1 cellular context compared by ENCODE assay signal in genomic region chr17:59440757-59441458, GRCh38.
A peak's percentile ranks its signal among the peaks of the same experiment; 100 is the strongest.
TF ChIP-seq lines count a peak whose summit lies in the region.

No MANE protein-coding gene starts in this region.

TF ChIP-seq in HepG2, 621 proteins besides CTCF, POLR2A, EP300 and RAD21 (continued from another document and continues in another):
- TF ChIP-seq ZNF580 (CRISPR knock-in tag; IDR thresholded peaks at IDR 0.05; ENCODE audit: borderline replicate concordance, low read depth) (peak; percentile 78; the same call in 1 of the 2 replicates), ZNF280D (CRISPR knock-in tag; IDR thresholded peaks at IDR 0.05) (0 out of 2 replicates have a peak, but pooled peaks have one; percentile 25), DRAP1 (CRISPR knock-in tag; IDR thresholded peaks at IDR 0.05) (peak; percentile 34; the same call in 1 of the 2 replicates), HCFC1 (IDR thresholded peaks at IDR 0.05; ENCODE audit: low read depth, low read length) (no peak), KLF16 (CRISPR knock-in tag; IDR thresholded peaks at IDR 0.05) (peak in 1 of 2 experiments; percentile 74; a peak in 1 of 4 replicates), ZNF672 (CRISPR knock-in tag; IDR thresholded peaks at IDR 0.05) (no peak), SOX5 (CRISPR knock-in tag; IDR thresholded peaks at IDR 0.05; ENCODE audit: borderline replicate concordance) (peak; percentile 25; the same call in 1 of the 2 replicates), GMEB1 (CRISPR knock-in tag; IDR thresholded peaks at IDR 0.05; ENCODE audit: borderline replicate concordance) (peak; percentile 48; the same call in 1 of the 2 replicates), ZNF614 (CRISPR knock-in tag; IDR thresholded peaks at IDR 0.05; ENCODE audit: borderline replicate concordance) (peak; percentile 54; the same call in 1 of the 2 replicates), FOSL2 (CRISPR knock-in tag; IDR thresholded peaks at IDR 0.05) (0 out of 2 replicates have a peak, but pooled peaks have one; percentile 34), ZNF883 (CRISPR knock-in tag; IDR thresholded peaks at IDR 0.05; ENCODE audit: not compliant biosample characterization) (no peak), ZC3H13 (CRISPR knock-in tag; IDR thresholded peaks at IDR 0.05) (no peak), ZNF18 (CRISPR knock-in tag; IDR thresholded peaks at IDR 0.05; ENCODE audit: insufficient replicate concordance) (no peak), MIXL1 (CRISPR knock-in tag; IDR thresholded peaks at IDR 0.05) (peak; percentile 69; the same call in 1 of the 2 replicates), ZBTB34 (CRISPR knock-in tag; IDR thresholded peaks at IDR 0.05) (no peak), PHF21A (CRISPR knock-in tag; IDR thresholded peaks at IDR 0.05) (peak; percentile 55), RXRB (CRISPR knock-in tag; IDR thresholded peaks at IDR 0.05; ENCODE audit: borderline replicate concordance) (peak; percentile 53; the same call in 1 of the 2 replicates), ZKSCAN1 (IDR thresholded peaks at IDR 0.05; ENCODE audit: low read length) (peak; percentile 38; the same call in 1 of the 2 replicates), ZNF615 (CRISPR knock-in tag; IDR thresholded peaks at IDR 0.05; ENCODE audit: borderline replicate concordance) (no peak), ZNF20 (CRISPR knock-in tag; IDR thresholded peaks at IDR 0.05) (no peak), HNF4G (IDR thresholded peaks at IDR 0.05; ENCODE audit: borderline replicate concordance, low read depth, low read length) (no peak), HNF4G (CRISPR knock-in tag; IDR thresholded peaks at IDR 0.05; ENCODE audit: borderline replicate concordance, low read depth) (no peak), ZFX (CRISPR knock-in tag; IDR thresholded peaks at IDR 0.05; ENCODE audit: low read depth) (no peak), HIC2 (CRISPR knock-in tag; IDR thresholded peaks at IDR 0.05; ENCODE audit: low read depth) (0 out of 2 replicates have a peak, but pooled peaks have one; percentile 22), MXD4 (CRISPR knock-in tag; IDR thresholded peaks at IDR 0.05) (no peak), BCL6 (CRISPR knock-in tag; IDR thresholded peaks at IDR 0.05) (peak; percentile 45; the same call in 1 of the 2 replicates), PATZ1 (CRISPR knock-in tag; IDR thresholded peaks at IDR 0.05) (0 out of 2 replicates have a peak, but pooled peaks have one; percentile 28), KLF12 (CRISPR knock-in tag; IDR thresholded peaks at IDR 0.05; ENCODE audit: borderline replicate concordance) (0 out of 2 replicates have a peak, but pooled peaks have one; percentile 24), PAF1 (CRISPR knock-in tag; IDR thresholded peaks at IDR 0.05) (no peak), SAP130 (CRISPR knock-in tag; IDR thresholded peaks at IDR 0.05; ENCODE audit: low read depth) (peak; percentile 48), ZFYVE20 (CRISPR knock-in tag; IDR thresholded peaks at IDR 0.05; ENCODE audit: borderline replicate concordance, low read depth) (no peak), MAX (IDR thresholded peaks at IDR 0.05) (no peak), KMT2A (CRISPR knock-in tag; IDR thresholded peaks at IDR 0.05) (peak; percentile 41; the same call in 1 of the 2 replicates), PPARG (CRISPR knock-in tag; conservative IDR thresholded peaks at IDR 0.05) (0 out of 2 replicates have a peak, but pooled peaks have one; percentile 24), ZNF441 (CRISPR knock-in tag; IDR thresholded peaks at IDR 0.05; ENCODE audit: borderline replicate concordance) (peak; percentile 49; the same call in 1 of the 2 replicates), ZNF737 (CRISPR knock-in tag; IDR thresholded peaks at IDR 0.05; ENCODE audit: borderline replicate concordance) (no peak; the same call in 1 of the 2 replicates), XRCC5 (optimal IDR thresholded peaks at IDR 0.05; ENCODE audit: low read length) (peak; percentile 68)
- TF ChIP-seq, protein P1, sequence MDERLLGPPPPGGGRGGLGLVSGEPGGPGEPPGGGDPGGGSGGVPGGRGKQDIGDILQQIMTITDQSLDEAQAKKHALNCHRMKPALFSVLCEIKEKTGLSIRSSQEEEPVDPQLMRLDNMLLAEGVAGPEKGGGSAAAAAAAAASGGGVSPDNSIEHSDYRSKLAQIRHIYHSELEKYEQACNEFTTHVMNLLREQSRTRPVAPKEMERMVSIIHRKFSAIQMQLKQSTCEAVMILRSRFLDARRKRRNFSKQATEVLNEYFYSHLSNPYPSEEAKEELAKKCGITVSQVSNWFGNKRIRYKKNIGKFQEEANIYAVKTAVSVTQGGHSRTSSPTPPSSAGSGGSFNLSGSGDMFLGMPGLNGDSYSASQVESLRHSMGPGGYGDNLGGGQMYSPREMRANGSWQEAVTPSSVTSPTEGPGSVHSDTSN (CRISPR knock-in tag; IDR thresholded peaks at IDR 0.05): no peak
- TF ChIP-seq, protein P2, sequence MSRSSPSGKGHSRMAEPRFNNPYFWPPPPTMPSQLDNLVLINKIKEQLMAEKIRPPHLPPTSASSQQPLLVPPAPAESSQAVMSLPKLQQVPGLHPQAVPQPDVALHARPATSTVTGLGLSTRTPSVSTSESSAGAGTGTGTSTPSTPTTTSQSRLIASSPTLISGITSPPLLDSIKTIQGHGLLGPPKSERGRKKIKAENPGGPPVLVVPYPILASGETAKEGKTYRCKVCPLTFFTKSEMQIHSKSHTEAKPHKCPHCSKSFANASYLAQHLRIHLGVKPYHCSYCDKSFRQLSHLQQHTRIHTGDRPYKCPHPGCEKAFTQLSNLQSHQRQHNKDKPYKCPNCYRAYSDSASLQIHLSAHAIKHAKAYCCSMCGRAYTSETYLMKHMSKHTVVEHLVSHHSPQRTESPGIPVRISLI (CRISPR knock-in tag; IDR thresholded peaks at IDR 0.05; ENCODE audit: borderline replicate concordance): peak; percentile 19; the same call in 1 of the 2 replicates
- TF ChIP-seq, protein P3, sequence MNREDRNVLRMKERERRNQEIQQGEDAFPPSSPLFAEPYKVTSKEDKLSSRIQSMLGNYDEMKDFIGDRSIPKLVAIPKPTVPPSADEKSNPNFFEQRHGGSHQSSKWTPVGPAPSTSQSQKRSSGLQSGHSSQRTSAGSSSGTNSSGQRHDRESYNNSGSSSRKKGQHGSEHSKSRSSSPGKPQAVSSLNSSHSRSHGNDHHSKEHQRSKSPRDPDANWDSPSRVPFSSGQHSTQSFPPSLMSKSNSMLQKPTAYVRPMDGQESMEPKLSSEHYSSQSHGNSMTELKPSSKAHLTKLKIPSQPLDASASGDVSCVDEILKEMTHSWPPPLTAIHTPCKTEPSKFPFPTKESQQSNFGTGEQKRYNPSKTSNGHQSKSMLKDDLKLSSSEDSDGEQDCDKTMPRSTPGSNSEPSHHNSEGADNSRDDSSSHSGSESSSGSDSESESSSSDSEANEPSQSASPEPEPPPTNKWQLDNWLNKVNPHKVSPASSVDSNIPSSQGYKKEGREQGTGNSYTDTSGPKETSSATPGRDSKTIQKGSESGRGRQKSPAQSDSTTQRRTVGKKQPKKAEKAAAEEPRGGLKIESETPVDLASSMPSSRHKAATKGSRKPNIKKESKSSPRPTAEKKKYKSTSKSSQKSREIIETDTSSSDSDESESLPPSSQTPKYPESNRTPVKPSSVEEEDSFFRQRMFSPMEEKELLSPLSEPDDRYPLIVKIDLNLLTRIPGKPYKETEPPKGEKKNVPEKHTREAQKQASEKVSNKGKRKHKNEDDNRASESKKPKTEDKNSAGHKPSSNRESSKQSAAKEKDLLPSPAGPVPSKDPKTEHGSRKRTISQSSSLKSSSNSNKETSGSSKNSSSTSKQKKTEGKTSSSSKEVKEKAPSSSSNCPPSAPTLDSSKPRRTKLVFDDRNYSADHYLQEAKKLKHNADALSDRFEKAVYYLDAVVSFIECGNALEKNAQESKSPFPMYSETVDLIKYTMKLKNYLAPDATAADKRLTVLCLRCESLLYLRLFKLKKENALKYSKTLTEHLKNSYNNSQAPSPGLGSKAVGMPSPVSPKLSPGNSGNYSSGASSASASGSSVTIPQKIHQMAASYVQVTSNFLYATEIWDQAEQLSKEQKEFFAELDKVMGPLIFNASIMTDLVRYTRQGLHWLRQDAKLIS (CRISPR knock-in tag; IDR thresholded peaks at IDR 0.05): no peak
